8 cellular contexts compared by ENCODE assay signal in the genomic region with DNA sequence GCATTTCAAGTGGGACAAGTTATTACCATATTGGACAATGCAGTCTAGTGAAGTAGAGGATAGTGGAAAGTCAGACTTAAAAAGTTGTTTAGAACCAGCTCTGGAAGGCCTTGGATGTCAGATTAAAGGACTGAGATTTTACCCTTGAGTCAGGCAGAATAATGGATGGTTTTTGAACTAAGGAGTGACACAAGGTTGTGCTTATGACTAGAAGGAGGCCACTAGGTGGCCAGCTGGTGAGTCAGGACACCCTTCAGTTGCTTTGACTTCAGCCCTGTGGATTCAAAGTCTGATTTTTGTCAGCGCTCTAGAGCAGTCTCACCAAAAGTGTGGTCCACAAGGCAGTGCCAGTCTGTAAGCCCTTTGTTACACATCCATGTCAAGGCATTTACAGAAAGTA. TPM values are rescaled to one million over a fixed set of nuclear protein-coding genes. Genes with fewer than 3 reads are reported as not detected.
A peak's percentile ranks its signal among the peaks of the same experiment; 100 is the strongest.
DNase-seq lines count a peak whose midpoint lies in the region; ATAC-seq and TF ChIP-seq lines count a peak whose summit lies in the region.

No MANE protein-coding gene starts in this region.

- TF ChIP-seq CTCF in psoas muscle (IDR thresholded peaks at IDR 0.05): peak; percentile 8

- peaks cover 2 to 55% of the 10 kb centered on the region in 2 donors for H3K36me3 ChIP-seq in psoas muscle (ENCODE audit: insufficient read depth in 1 of 2, low read depth in 1 of 2)

- peak; percentile 32 for DNase-seq in stimulated activated CD4-positive, alpha-beta T cell treated with anti-CD3 and anti-CD28 coated beads, Interleukin-4, amount 100 ng/mL, for 24 hours
- DNase-seq in stimulated activated CD4-positive, alpha-beta T cell treated with anti-CD3 and anti-CD28 coated beads, Interleukin-2, amount 100 ng/mL, for 48 hours: no peak
- DNase-seq in NCI-H226: peak; percentile 27
- DNase-seq in astrocyte of the hippocampus (ENCODE audit: low read depth, low spot score): peak; percentile 55
- no peak for DNase-seq in psoas muscle
- no peak for DNase-seq in epidermal melanocyte (ENCODE audit: insufficient read length, low spot score)
- no peak for DNase-seq in NCI-H1930 (lab: John Stamatoyannopoulos, UW)

- H3K27ac ChIP-seq in psoas muscle: no peak overlapping the region

- H3K9me3 ChIP-seq in psoas muscle: no peaks in the 10 kb centered on the region

- WGBS in psoas muscle, 3 donors: 88 to 95% (median 93%) methylated on average over 1 of the region's 1 CpG

- H3K4me1 ChIP-seq in psoas muscle: peaks cover 14% of the 10 kb centered on the region

- ATAC-seq in psoas muscle (no peak), HG03025 (IDR thresholded peaks at IDR 0.05; ENCODE audit: low FRiP score, unreplicated experiment) (no peak)

- no peaks in the 10 kb centered on the region for H3K27me3 ChIP-seq in psoas muscle (ENCODE audit: insufficient read depth in 3 of 3, low read length in 2 of 3)

- intact Hi-C loops in psoas muscle (cut with DNase I): loop anchor here (5.0 to 10.0 kb wide), 2 partner anchors 63 to 1484 kb away; a partner anchor contains a TSS

- H3K4me3 ChIP-seq in psoas muscle: no peak overlapping the region

RNA-seq across cellular contexts. Expression of a gene that starts 3.8 kb away (rescaled TPM):
- 10 to 100 TPM in 2 of 4 donors, 1 to 10 TPM in 2; 5.1 to 16.7 (median 9.3) TPM for total RNA-seq in psoas muscle
- polyA plus RNA-seq in psoas muscle: 1 to 10 TPM; 5.0 to 6.6 (median 5.4) TPM

Comparison
In these comparisons a context has a peak if more than half of its experiments do, and no peak if none do; other contexts are left out.
1. DNase-seq: peak in stimulated activated CD4-positive, alpha-beta T cell treated with anti-CD3 and anti-CD28 coated beads, Interleukin-4, amount 100 ng/mL, for 24 hours (single experiment), NCI-H226 (single experiment) and astrocyte of the hippocampus (single experiment); none in stimulated activated CD4-positive, alpha-beta T cell treated with anti-CD3 and anti-CD28 coated beads, Interleukin-2, amount 100 ng/mL, for 48 hours (0 of 2), psoas muscle (0 of 2), epidermal melanocyte (single experiment) and NCI-H1930 (0 of 2).